In genomic region chr15:69382176-69382575, GRCh38 we compare ENCODE assay signal across 5 cellular contexts. TPM values are rescaled to one million over a fixed set of nuclear protein-coding genes. Genes with fewer than 3 reads are reported as not detected.
DNase-seq lines count a peak whose midpoint lies in the region; ATAC-seq and TF ChIP-seq lines count a peak whose summit lies in the region.
"Not testable (repeated sequence)": the region's sequence is repeated elsewhere in the genome, so short reads cannot be mapped to it uniquely, and the experiment has no call there.
"Had no signal": no experiment of that assay in that cellular context is flagged by ENCODE, and none has a peak within 500 bp of the region (broad histone marks: within the 10 kb centered on the region; RNA-seq: fewer than 3 reads in every experiment).

No MANE protein-coding gene starts in this region.

- 96 to 97% methylated on average over 10 of the region's 10 CpGs for WGBS in sigmoid colon, 2 donors

- H3K9me3 ChIP-seq in RWPE2 (ENCODE audit: severe bottlenecking); sigmoid colon: not testable (repeated sequence)

- not testable (repeated sequence) for ATAC-seq in RWPE2 (ENCODE audit: low read depth)

- not testable (repeated sequence) for H3K4me1 ChIP-seq in RWPE2 (ENCODE audit: insufficient read depth, poor library complexity, severe bottlenecking); sigmoid colon

- not testable (repeated sequence) for TF ChIP-seq EP300 in sigmoid colon (IDR thresholded peaks at IDR 0.05)

- not testable (repeated sequence) for H3K27me3 ChIP-seq in RWPE2 (ENCODE audit: insufficient read depth, poor library complexity, severe bottlenecking); sigmoid colon

- TF ChIP-seq POLR2A in sigmoid colon (IDR thresholded peaks at IDR 0.05), result not testable (repeated sequence)

- H3K27ac ChIP-seq in RWPE2 (ENCODE audit: poor library complexity, severe bottlenecking); sigmoid colon: not testable (repeated sequence)

- intact Hi-C loops in sigmoid colon (cut with DNase I), result not testable (repeated sequence)

- TF ChIP-seq CTCF in RWPE2 (IDR thresholded peaks at IDR 0.05; ENCODE audit: poor library complexity, severe bottlenecking); sigmoid colon (IDR thresholded peaks at IDR 0.05): not testable (repeated sequence)

- H3K4me3 ChIP-seq in RWPE2 (ENCODE audit: severe bottlenecking); sigmoid colon: not testable (repeated sequence)

- DNase-seq in RWPE2 (ENCODE audit: low spot score) (peak; percentile 39), islet precursor cell (peak; percentile 23), mesenteric fat pad (ENCODE audit: low spot score) (peak; percentile 67), sigmoid colon (peak; percentile 19)

- not testable (repeated sequence) for H3K36me3 ChIP-seq in RWPE2 (ENCODE audit: low read depth); sigmoid colon

RNA-seq across cellular contexts. Expression of gene KIF23, which starts 32.0 kb away (rescaled TPM):
- 1.2 TPM for total RNA-seq in mesenteric fat pad
- total RNA-seq in sigmoid colon, result 1 to 10 TPM in 3 of 4 donors, under 1 TPM in 1; 0.16 to 3.9 (median 2.3) TPM
- polyA plus RNA-seq in sigmoid colon, result 10 to 100 TPM in 1 of 3 donors, 1 to 10 TPM in 2; 1.8 to 10.8 (median 2.1) TPM
- polyA plus RNA-seq: CD4-positive, alpha-beta memory T cell had no signal
